Comparison of ENCODE assay signal across 14 cellular contexts in genomic region chr6:22613695-22614094, GRCh38. TPM values are rescaled to one million over a fixed set of nuclear protein-coding genes. Genes with fewer than 3 reads are reported as not detected.
DNase-seq lines count a peak whose midpoint lies in the region; ATAC-seq and TF ChIP-seq lines count a peak whose summit lies in the region.
"Had no signal": no experiment of that assay in that cellular context is flagged by ENCODE, and none has a peak within 500 bp of the region (broad histone marks: within the 10 kb centered on the region; RNA-seq: fewer than 3 reads in every experiment).

No MANE protein-coding gene starts in this region.

- in situ Hi-C loops in Caki2 (cut with HindIII; ENCODE audit: low pct_unique_long_range_greater_than_20kb, low sequenced_read_pairs), result no loop called here

- H3K36me3 Mint-ChIP-seq in neural crest cell (ENCODE audit: low read depth), result peaks cover 10% of the 10 kb centered on the region
- H3K36me3 Mint-ChIP-seq: CD4-positive, alpha-beta memory T cell had no signal

- H3K27me3 Mint-ChIP-seq in neural crest cell (ENCODE audit: low read depth), result no peaks in the 10 kb centered on the region
- H3K27me3 Mint-ChIP-seq: CD4-positive, alpha-beta memory T cell; effector memory CD8-positive, alpha-beta T cell had no signal

- WGBS in body of pancreas, 2 donors, result 79 to 85% methylated on average over 3 of the region's 3 CpGs

- no peak for TF ChIP-seq CTCF in fibroblast of mammary gland (conservative IDR thresholded peaks at IDR 0.05; ENCODE audit: control insufficient read depth, insufficient read depth, low read depth, low read length)
- no peak for TF ChIP-seq CTCF in neural crest cell (conservative IDR thresholded peaks at IDR 0.05)
- no peak for TF ChIP-seq CTCF in body of pancreas (IDR thresholded peaks at IDR 0.05)

- H3K27me3 ChIP-seq in SJSA1 (replicated peaks) (no peaks in the 10 kb centered on the region), body of pancreas (no peaks in the 10 kb centered on the region)
- H3K27me3 ChIP-seq: tibial artery had no signal

- ATAC-seq in body of pancreas, result no peak
- ATAC-seq: effector memory CD8-positive, alpha-beta T cell; HCT116 had no signal

- peaks cover 38% of the 10 kb centered on the region for H3K4me1 Mint-ChIP-seq in neural crest cell
- H3K4me1 Mint-ChIP-seq: CD4-positive, alpha-beta memory T cell had no signal

- peak overlapping the region; percentile 69 for H3K27ac Mint-ChIP-seq in neural crest cell (ENCODE audit: unreplicated experiment)
- H3K27ac Mint-ChIP-seq: CD4-positive, alpha-beta memory T cell; effector memory CD8-positive, alpha-beta T cell had no signal

- H3K4me1 ChIP-seq in SJSA1 (replicated peaks), result peaks cover 22% of the 10 kb centered on the region
- H3K4me1 ChIP-seq in body of pancreas, result peaks cover 6% of the 10 kb centered on the region

- intact Hi-C loops in body of pancreas (cut with DNase I), result no loop called here

- H3K9me3 ChIP-seq in SJSA1 (replicated peaks) (no peaks in the 10 kb centered on the region), body of pancreas (no peaks in the 10 kb centered on the region)

- DNase-seq in Caki2 (ENCODE audit: low read depth) (peak; percentile 31), SJSA1 (ENCODE audit: low read depth in 1 of 2, low spot score in 2 of 2) (peak; percentile 73 to 87), fibroblast of mammary gland (ENCODE audit: low read depth) (peak; percentile 83), neural crest cell (ENCODE audit: low read depth, low spot score) (no peak), Kasumi-1 (lab: John Stamatoyannopoulos, UW) (no peak), SHP77 treated with DMSO at 0.1 percent for 48 hours (lab: John Stamatoyannopoulos, UW) (no peak), body of pancreas (no peak)
- DNase-seq in activated CD8-positive, alpha-beta memory T cell treated with anti-CD3 and anti-CD28 coated beads for 24 hours, result no peak
- DNase-seq: CD4-positive, alpha-beta memory T cell; effector memory CD8-positive, alpha-beta T cell; islet precursor cell; tibial artery had no signal

- H3K27ac ChIP-seq in SJSA1, result peak overlapping the region; percentile 43
- no peak overlapping the region for H3K27ac ChIP-seq in body of pancreas

- no peak for TF ChIP-seq POLR2A in body of pancreas (IDR thresholded peaks at IDR 0.05)

- peak overlapping the region; percentile 47 for H3K4me3 Mint-ChIP-seq in neural crest cell
- H3K4me3 Mint-ChIP-seq: CD4-positive, alpha-beta memory T cell; effector memory CD8-positive, alpha-beta T cell had no signal

- H3K4me3 ChIP-seq in SJSA1, result no peak overlapping the region
- no peak overlapping the region for H3K4me3 ChIP-seq in fibroblast of mammary gland (ENCODE audit: control insufficient read depth, low read depth, low read length)
- H3K4me3 ChIP-seq in body of pancreas, result no peak overlapping the region
- H3K4me3 ChIP-seq: tibial artery had no signal

- no peaks in the 10 kb centered on the region for H3K36me3 ChIP-seq in SJSA1
- no peaks in the 10 kb centered on the region for H3K36me3 ChIP-seq in body of pancreas (replicated peaks in 1 of 2; ENCODE audit: insufficient read depth in 1 of 2, low read depth in 2 of 2)
- H3K36me3 ChIP-seq: tibial artery had no signal

- peaks cover 6% of the 10 kb centered on the region for H3K9me3 Mint-ChIP-seq in neural crest cell

RNA-seq across cellular contexts. Expression of gene HDGFL1, which starts 44.3 kb away (rescaled TPM):
- total RNA-seq in Caki2 (2014; rRNA removed; shearing (Covaris generic); ENCODE audit: low replicate concordance), result not detected in 2 replicates
- not detected in 2 replicates for total RNA-seq in SJSA1 (2014; rRNA removed; shearing (Covaris generic))
- not detected in 2 replicates for total RNA-seq in neural crest cell
- total RNA-seq in body of pancreas, result not detected
- total RNA-seq: CD4-positive, alpha-beta memory T cell; posterior vena cava had no signal

Comparison
In these comparisons a context has a peak if more than half of its experiments do, and no peak if none do; other contexts are left out.
1. DNase-seq: peak in Caki2 (single experiment), SJSA1 (2 of 2) and fibroblast of mammary gland (single experiment); none in neural crest cell (single experiment), Kasumi-1 (0 of 2), SHP77 treated with DMSO at 0.1 percent for 48 hours (single experiment), activated CD8-positive, alpha-beta memory T cell treated with anti-CD3 and anti-CD28 coated beads for 24 hours (single experiment) and body of pancreas (0 of 4).